8 cellular contexts compared by ENCODE assay signal in the genomic region with DNA sequence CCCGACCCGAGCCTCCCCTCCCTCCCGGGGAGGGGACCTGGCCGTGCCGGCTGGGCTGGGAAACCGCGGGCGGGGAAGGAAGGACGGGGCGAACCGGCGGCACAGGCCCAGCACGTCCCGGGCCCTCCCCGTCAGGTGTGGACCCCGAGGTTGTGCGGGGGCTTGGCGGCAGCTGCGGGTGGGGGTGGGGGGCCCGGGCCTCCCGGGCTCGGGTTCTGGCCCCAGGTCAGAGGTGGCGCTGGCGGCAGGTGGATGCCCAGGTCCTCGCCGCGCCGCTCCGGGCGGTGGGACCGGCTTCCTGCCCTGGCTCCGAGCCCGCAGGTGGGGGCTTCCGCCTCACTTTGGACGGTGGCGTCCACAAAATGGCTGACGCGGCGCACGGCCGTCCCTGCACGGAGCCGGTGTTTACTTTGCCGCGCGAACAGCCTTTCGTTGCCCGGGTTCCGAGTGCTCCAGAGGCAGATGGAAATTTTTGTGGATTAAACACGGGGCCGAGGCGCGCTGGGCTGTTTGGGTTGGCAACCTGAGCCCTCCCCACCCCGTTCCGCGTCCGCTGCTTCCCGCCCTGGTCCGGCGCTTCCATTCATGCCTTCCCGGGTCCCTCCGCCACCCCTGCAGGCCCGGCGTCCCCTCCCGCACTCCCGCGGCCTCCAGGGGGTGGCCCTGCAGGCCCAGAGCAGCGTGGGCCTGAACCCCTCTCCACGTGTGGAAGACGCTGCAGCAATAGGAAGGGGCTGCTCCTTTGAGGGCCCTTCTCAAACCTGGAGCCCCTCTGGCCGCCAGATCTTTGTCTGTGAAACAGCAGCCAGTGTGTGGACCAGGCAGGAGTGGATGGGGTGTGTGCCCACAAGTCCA.
A peak's percentile ranks its signal among the peaks of the same experiment; 100 is the strongest.
DNase-seq lines count a peak whose midpoint lies in the region; ATAC-seq and TF ChIP-seq lines count a peak whose summit lies in the region.

No MANE protein-coding gene starts in this region.

- ATAC-seq in activated naive CD8-positive, alpha-beta T cell treated with anti-CD3 and anti-CD28 coated beads, Interleukin-2, amount 10 ng/mL, durations not matched to agents 7 days and 5 days (ENCODE audit: low read depth): peak; percentile 72

- peak overlapping the region; percentile 15 for H3K4me3 ChIP-seq in kidney epithelial cell (ENCODE audit: low read depth, low read length)

- no peaks in the 10 kb centered on the region for H3K27me3 Mint-ChIP-seq in activated naive CD8-positive, alpha-beta T cell treated with anti-CD3 and anti-CD28 coated beads, Interleukin-2, amount 10 ng/mL, durations not matched to agents 7 days and 5 days

- peak overlapping the region; percentile 65 for H3K27ac Mint-ChIP-seq in activated naive CD8-positive, alpha-beta T cell treated with anti-CD3 and anti-CD28 coated beads, Interleukin-2, amount 10 ng/mL, durations not matched to agents 7 days and 5 days

- no peaks in the 10 kb centered on the region for H3K36me3 ChIP-seq in kidney epithelial cell (ENCODE audit: control insufficient read depth, insufficient read depth, low read length)

- POLR2A ChIA-PET in activated naive CD8-positive, alpha-beta T cell treated with anti-CD3 and anti-CD28 coated beads, Interleukin-2, amount 10 ng/mL, durations not matched to agents 7 days and 5 days (lab: Charles Lee): no interaction called here
- POLR2A ChIA-PET in GM10248 (lab: Yijun Ruan, JAX): no interaction called here

- CTCF ChIA-PET in GM10248 (lab: Yijun Ruan, JAX): no interaction called here

- H3K9me3 Mint-ChIP-seq in activated naive CD8-positive, alpha-beta T cell treated with anti-CD3 and anti-CD28 coated beads, Interleukin-2, amount 10 ng/mL, durations not matched to agents 7 days and 5 days: no peaks in the 10 kb centered on the region

- H3K27me3 ChIP-seq in kidney epithelial cell (ENCODE audit: control insufficient read depth, insufficient read depth, low read length): peaks cover 21% of the 10 kb centered on the region

- H3K4me1 Mint-ChIP-seq in activated naive CD8-positive, alpha-beta T cell treated with anti-CD3 and anti-CD28 coated beads, Interleukin-2, amount 10 ng/mL, durations not matched to agents 7 days and 5 days: no peaks in the 10 kb centered on the region

- TF ChIP-seq CTCF in kidney epithelial cell (IDR thresholded peaks at IDR 0.05; ENCODE audit: insufficient read depth, low read length, poor library complexity, severe bottlenecking): no peak
- TF ChIP-seq CTCF in GM10248 (IDR thresholded peaks at IDR 0.05; ENCODE audit: control extremely low read depth, extremely low read depth, low read depth, missing control alignments): no peak

- peaks cover 2% of the 10 kb centered on the region for H3K36me3 Mint-ChIP-seq in activated naive CD8-positive, alpha-beta T cell treated with anti-CD3 and anti-CD28 coated beads, Interleukin-2, amount 10 ng/mL, durations not matched to agents 7 days and 5 days

- DNase-seq in NCI-H1092 (lab: John Stamatoyannopoulos, UW) (peak; percentile 26), kidney epithelial cell (ENCODE audit: low read depth) (no peak), MV-4-11 (lab: John Stamatoyannopoulos, UW) (no peak), NCI-H524 treated with DMSO at 0.1 percent for 48 hours (lab: John Stamatoyannopoulos, UW) (no peak), GM10248 (ENCODE audit: extremely low spot score) (no peak), NCI-H510A (lab: John Stamatoyannopoulos, UW) (no peak)
- peak; percentile 60 for DNase-seq in activated naive CD8-positive, alpha-beta T cell treated with anti-CD3 and anti-CD28 coated beads, Interleukin-2, amount 10 ng/mL, durations not matched to agents 7 days and 5 days
- DNase-seq in stimulated activated CD4-positive, alpha-beta T cell treated with anti-CD3 and anti-CD28 coated beads, Interleukin-4, amount 100 ng/mL, for 24 hours: peak; percentile 25

- peak overlapping the region; percentile 66 for H3K4me3 Mint-ChIP-seq in activated naive CD8-positive, alpha-beta T cell treated with anti-CD3 and anti-CD28 coated beads, Interleukin-2, amount 10 ng/mL, durations not matched to agents 7 days and 5 days

Comparison
In these comparisons a context has a peak if more than half of its experiments do, and no peak if none do; other contexts are left out.
1. DNase-seq: peak in NCI-H1092 (single experiment), activated naive CD8-positive, alpha-beta T cell treated with anti-CD3 and anti-CD28 coated beads, Interleukin-2, amount 10 ng/mL, durations not matched to agents 7 days and 5 days (single experiment) and stimulated activated CD4-positive, alpha-beta T cell treated with anti-CD3 and anti-CD28 coated beads, Interleukin-4, amount 100 ng/mL, for 24 hours (single experiment); none in kidney epithelial cell (single experiment), MV-4-11 (single experiment), NCI-H524 treated with DMSO at 0.1 percent for 48 hours (single experiment), GM10248 (single experiment) and NCI-H510A (single experiment).